Comparison of ENCODE assay signal across 8 cellular contexts in the genomic region with DNA sequence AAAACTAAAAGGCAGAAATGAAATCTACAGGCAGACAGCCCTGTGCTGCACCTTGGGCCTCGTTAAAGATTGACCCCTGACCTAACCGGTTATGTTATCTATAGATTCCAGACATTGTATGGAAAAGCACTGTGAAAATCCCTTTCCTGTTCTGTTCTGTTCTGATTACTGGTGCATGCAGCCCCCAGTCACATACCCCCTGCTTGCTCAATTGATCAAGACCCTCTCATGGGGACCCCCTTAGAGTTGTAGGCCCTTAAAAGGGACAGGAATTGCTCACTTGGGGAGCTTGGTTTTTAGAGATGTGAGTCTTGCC. TPM values are rescaled to one million over a fixed set of nuclear protein-coding genes. Genes with fewer than 3 reads are reported as not detected.
"Had no signal": no experiment of that assay in that cellular context is flagged by ENCODE, and none has a peak within 500 bp of the region (broad histone marks: within the 10 kb centered on the region; RNA-seq: fewer than 3 reads in every experiment).

No MANE protein-coding gene starts in this region.

RNA-seq across cellular contexts. Expression of a gene that starts 2.6 kb away (rescaled TPM):
- total RNA-seq: activated CD8-positive, alpha-beta memory T cell treated with anti-CD3 and anti-CD28 coated beads, Interleukin-2, amount 10 ng/mL, durations not matched to agents 7 days and 5 days; activated T-helper 1 cell treated with anti-CD3 and anti-CD28 coated beads, Interleukin-12 subunit alpha, Interleukin-12 subunit beta, Interleukin-2, Interleukin-4 antibody, amounts not matched to agents 30 ng/mL and 10 ng/mL and 1 ng/mL, durations not matched to agents 14 hours and 24 hours and 36 hours; MCF 10A; NCI-H460; SJSA1; T-helper 1 cell treated with Interleukin-12 subunit alpha and Interleukin-12 subunit beta and Interleukin-4 antibody, amounts not matched to agents 30 ng/mL and 1 ng/mL, for 36 hours had no signal

RNA-seq across cellular contexts. Expression of a gene that starts 57.5 kb away (rescaled TPM):
- total RNA-seq: activated CD4-positive, alpha-beta T cell treated with anti-CD3 and anti-CD28 coated beads, Interleukin-2, amount 10 ng/mL, durations not matched to agents 24 days and 14 days; activated CD8-positive, alpha-beta memory T cell treated with anti-CD3 and anti-CD28 coated beads, Interleukin-2, amount 10 ng/mL, durations not matched to agents 7 days and 5 days; activated T-helper 1 cell treated with anti-CD3 and anti-CD28 coated beads, Interleukin-12 subunit alpha, Interleukin-12 subunit beta, Interleukin-2, Interleukin-4 antibody, amounts not matched to agents 30 ng/mL and 10 ng/mL and 1 ng/mL, durations not matched to agents 14 hours and 24 hours and 36 hours; MCF 10A; NCI-H460; SJSA1; T-helper 1 cell treated with Interleukin-12 subunit alpha and Interleukin-12 subunit beta and Interleukin-4 antibody, amounts not matched to agents 30 ng/mL and 1 ng/mL, for 36 hours; WTC11 had no signal
